Comparison of ENCODE assay signal across 8 cellular contexts in genomic region chr11:1694064-1694845, GRCh38. TPM values are rescaled to one million over a fixed set of nuclear protein-coding genes. Genes with fewer than 3 reads are reported as not detected.
DNase-seq lines count a peak whose midpoint lies in the region; ATAC-seq and TF ChIP-seq lines count a peak whose summit lies in the region.

No MANE protein-coding gene starts in this region.

- TF ChIP-seq CTCF in BE2C (IDR thresholded peaks at IDR 0.05; ENCODE audit: low read depth, low read length) (peak; percentile 69), astrocyte of the cerebellum (IDR thresholded peaks at IDR 0.05; ENCODE audit: low read depth, low read length, missing control alignments) (peak; percentile 81), vagina (IDR thresholded peaks at IDR 0.05) (peak; percentile 94 to 98 (median 96))

- H3K36me3 ChIP-seq in BE2C (no peaks in the 10 kb centered on the region), rectal smooth muscle tissue (ENCODE audit: control insufficient read depth, insufficient read depth, low read length) (no peaks in the 10 kb centered on the region), vagina (no peaks in the 10 kb centered on the region)

- H3K9ac ChIP-seq in rectal smooth muscle tissue (ENCODE audit: low read length): no peak overlapping the region

- peak overlapping the region; percentile 41 for H3K27ac ChIP-seq in rectal smooth muscle tissue (ENCODE audit: low read depth, low read length)
- peak overlapping the region; percentile 42 for H3K27ac ChIP-seq in vagina

- intact Hi-C loops in vagina (cut with DNase I): loop anchor here (2.0 to 10.0 kb wide), 2 partner anchors 137 to 461 kb away; no protein-coding TSS in a partner anchor

- 0 out of 2 replicates have a peak, but pooled peaks cover 5% of the 10 kb centered on the region for H3K4me1 ChIP-seq in BE2C
- no peaks in the 10 kb centered on the region for H3K4me1 ChIP-seq in rectal smooth muscle tissue (ENCODE audit: control insufficient read depth, insufficient read depth, low read length)
- peaks cover 16% of the 10 kb centered on the region for H3K4me1 ChIP-seq in vagina

- H3K9me3 ChIP-seq in BE2C (no peaks in the 10 kb centered on the region), vagina (no peaks in the 10 kb centered on the region)

- in situ Hi-C loops in astrocyte of the cerebellum (cut with HindIII; ENCODE audit: low sequenced_read_pairs): no loop called here

- DNase-seq in BE2C: peak; percentile 81
- DNase-seq in NCI-H1417 (lab: John Stamatoyannopoulos, UW): peak; percentile 74 to 84 (median 82)
- peak; percentile 27 for DNase-seq in T1000 (lab: John Stamatoyannopoulos, UW)
- peak; percentile 23 for DNase-seq in astrocyte of the cerebellum (ENCODE audit: low read depth)
- DNase-seq in hypothalamus (lab: John Stamatoyannopoulos, UW): peak; percentile 25 to 91 (median 77)
- DNase-seq in vagina (ENCODE audit: extremely low spot score in 2 of 2): no peak

- H3K27me3 ChIP-seq in BE2C: no peaks in the 10 kb centered on the region
- peaks cover 3% of the 10 kb centered on the region for H3K27me3 ChIP-seq in rectal smooth muscle tissue (ENCODE audit: control insufficient read depth, insufficient read depth, low read length)
- H3K27me3 ChIP-seq in vagina: no peaks in the 10 kb centered on the region

- peak; percentile 52 for ATAC-seq in GM21576 (IDR thresholded peaks at IDR 0.05; ENCODE audit: unreplicated experiment)

- TF ChIP-seq POLR2A in vagina (IDR thresholded peaks at IDR 0.05): no peak

- H3K4me3 ChIP-seq in BE2C (ENCODE audit: low read depth, low read length) (no peak overlapping the region), astrocyte of the cerebellum (ENCODE audit: low read depth, low read length) (no peak overlapping the region), rectal smooth muscle tissue (ENCODE audit: low read length) (peak overlapping the region; percentile 80), vagina (peak overlapping the region; percentile 35 to 48)

RNA-seq across cellular contexts. Expression of gene KRTAP5-6, which starts 2.7 kb away (rescaled TPM):
- not detected for polyA plus RNA-seq in BE2C (2012; ENCODE audit: insufficient read depth, insufficient read length, low read depth)
- not detected for total RNA-seq in vagina

RNA-seq across cellular contexts. Expression of gene IFITM10, which starts 56.1 kb away (rescaled TPM):
- not detected for polyA plus RNA-seq in BE2C (2012; ENCODE audit: insufficient read depth, insufficient read length, low read depth)
- total RNA-seq in vagina: 4.9 TPM

Comparison
In these comparisons a context has a peak if more than half of its experiments do, and no peak if none do; other contexts are left out.
1. DNase-seq: peak in BE2C (single experiment), NCI-H1417 (3 of 3), T1000 (single experiment), astrocyte of the cerebellum (single experiment) and hypothalamus (51 of 51); none in vagina (0 of 2).
2. H3K4me3 ChIP-seq: peak in rectal smooth muscle tissue (single experiment) and vagina (2 of 2); none in BE2C (single experiment) and astrocyte of the cerebellum (single experiment).
3. Peak in every context shown above with its lines, with median percentiles within 50 percentile points of each other: CTCF ChIP-seq.